In genomic region chr4:56937262-56937661, GRCh38 we compare ENCODE assay signal across 13 cellular contexts. TPM values are rescaled to one million over a fixed set of nuclear protein-coding genes. Genes with fewer than 3 reads are reported as not detected.
DNase-seq lines count a peak whose midpoint lies in the region; ATAC-seq, FAIRE-seq and TF ChIP-seq lines count a peak whose summit lies in the region.
"Had no signal": no experiment of that assay in that cellular context is flagged by ENCODE, and none has a peak within 500 bp of the region (broad histone marks: within the 10 kb centered on the region; RNA-seq: fewer than 3 reads in every experiment).

No MANE protein-coding gene starts in this region.

- no peak for TF ChIP-seq CTCF in bronchial epithelial cell (IDR thresholded peaks at IDR 0.05; ENCODE audit: insufficient read depth, low read length, severe bottlenecking)

- DNase-seq in Daoy (ENCODE audit: low read depth) (peak; percentile 70), MG63 (peak; percentile 50), bronchial epithelial cell (ENCODE audit: low read depth) (peak; percentile 98), myocyte (ENCODE audit: low read depth) (peak; percentile 46), NCI-H2196 (lab: John Stamatoyannopoulos, UW; ENCODE audit: unreplicated experiment) (no peak), NCI-H69 (lab: John Stamatoyannopoulos, UW) (no peak)
- no peak for DNase-seq in stimulated activated CD4-positive, alpha-beta T cell treated with anti-CD3 and anti-CD28 coated beads, Interleukin-4, amount 100 ng/mL, for 1 hour
- DNase-seq: activated T-cell treated with anti-CD3 and anti-CD28 coated beads for 4 hours; Kasumi-1; naive thymus-derived CD8-positive, alpha-beta T cell; NCI-H774; T-helper 2 cell had no signal

- peaks cover 11% of the 10 kb centered on the region for H3K36me3 ChIP-seq in MG63
- no peaks in the 10 kb centered on the region for H3K36me3 ChIP-seq in bronchial epithelial cell (ENCODE audit: control insufficient read depth, insufficient read depth, low read length)

- H3K4me3 ChIP-seq in MG63 (no peak overlapping the region), bronchial epithelial cell (ENCODE audit: low read depth, low read length) (no peak overlapping the region)

- H3K27me3 ChIP-seq in MG63 = no peaks in the 10 kb centered on the region
- H3K27me3 ChIP-seq in bronchial epithelial cell (ENCODE audit: control insufficient read depth, insufficient read depth, low read length) = no peaks in the 10 kb centered on the region

- no peaks in the 10 kb centered on the region for H3K9me3 ChIP-seq in MG63

- no peak for ATAC-seq in HG03045 (IDR thresholded peaks at IDR 0.05; ENCODE audit: unreplicated experiment)
- ATAC-seq: naive thymus-derived CD8-positive, alpha-beta T cell had no signal

- FAIRE-seq in bronchial epithelial cell (lab: Jason Lieb, UNC) = peak; percentile 97

RNA-seq across cellular contexts. Expression of gene REST, which starts 29.6 kb away (rescaled TPM):
- 13.1 and 13.6 TPM in 2 replicates for total RNA-seq in Daoy (2014; rRNA removed; shearing (Covaris generic))
- total RNA-seq in MG63 (2014; rRNA removed; shearing (Covaris generic); ENCODE audit: low replicate concordance) = 12.3 and 22.6 TPM in 2 replicates
- total RNA-seq in bronchial epithelial cell = 17.6 and 21.6 TPM in 2 replicates
- total RNA-seq in myocyte = 42.8 and 47.9 TPM in 2 replicates
- polyA plus RNA-seq in myocyte (2012) = 8.9 TPM

RNA-seq across cellular contexts. Expression of gene NOA1, which starts 40.1 kb away (rescaled TPM):
- 7.0 and 10.6 TPM in 2 replicates for total RNA-seq in Daoy (2014; rRNA removed; shearing (Covaris generic))
- 7.0 and 7.4 TPM in 2 replicates for total RNA-seq in MG63 (2014; rRNA removed; shearing (Covaris generic); ENCODE audit: low replicate concordance)
- total RNA-seq in bronchial epithelial cell = 11.8 and 18.7 TPM in 2 replicates
- total RNA-seq in myocyte = 19.2 and 21.2 TPM in 2 replicates
- polyA plus RNA-seq in myocyte (2012) = 10.9 TPM

RNA-seq across cellular contexts. Expression of gene POLR2B, which starts 41.4 kb away (rescaled TPM):
- 101 and 103 TPM in 2 replicates for total RNA-seq in Daoy (2014; rRNA removed; shearing (Covaris generic))
- 87.9 and 103 TPM in 2 replicates for total RNA-seq in MG63 (2014; rRNA removed; shearing (Covaris generic); ENCODE audit: low replicate concordance)
- total RNA-seq in bronchial epithelial cell = 97.2 and 112 TPM in 2 replicates
- total RNA-seq in myocyte = 145 and 171 TPM in 2 replicates
- 72.0 TPM for polyA plus RNA-seq in myocyte (2012)

Comparison
In these comparisons a context has a peak if more than half of its experiments do, and no peak if none do; other contexts are left out.
1. DNase-seq: peak in Daoy (single experiment), MG63 (single experiment), bronchial epithelial cell (single experiment) and myocyte (single experiment); none in NCI-H2196 (single experiment), NCI-H69 (single experiment) and stimulated activated CD4-positive, alpha-beta T cell treated with anti-CD3 and anti-CD28 coated beads, Interleukin-4, amount 100 ng/mL, for 1 hour (single experiment).